ENCODE assay signal across 1 cellular context in genomic region chr20:31711416-31712111, GRCh38.
TF ChIP-seq lines count a peak whose summit lies in the region.

No MANE protein-coding gene starts in this region.

TF ChIP-seq in HepG2, 621 proteins besides CTCF, POLR2A, EP300 and RAD21 (continued from another document):
- TF ChIP-seq MZF1 (CRISPR knock-in tag; IDR thresholded peaks at IDR 0.05; ENCODE audit: borderline replicate concordance) = no peak
- peak; percentile 48; the same call in 1 of the 2 replicates for TF ChIP-seq IRF2 (CRISPR knock-in tag; IDR thresholded peaks at IDR 0.05)
- TF ChIP-seq ZNF883 (CRISPR knock-in tag; IDR thresholded peaks at IDR 0.05; ENCODE audit: not compliant biosample characterization) = no peak
- TF ChIP-seq ZNF580 (CRISPR knock-in tag; IDR thresholded peaks at IDR 0.05; ENCODE audit: borderline replicate concordance, low read depth) = peak; percentile 61; the same call in 1 of the 2 replicates
- TF ChIP-seq ZNF704 (CRISPR knock-in tag; IDR thresholded peaks at IDR 0.05; ENCODE audit: borderline replicate concordance) = no peak
- no peak for TF ChIP-seq ZNF691 (CRISPR knock-in tag; IDR thresholded peaks at IDR 0.05; ENCODE audit: borderline replicate concordance, low read depth)
- TF ChIP-seq YEATS4 (CRISPR knock-in tag; IDR thresholded peaks at IDR 0.05; ENCODE audit: borderline replicate concordance) = 0 out of 2 replicates have a peak, but pooled peaks have one; percentile 12
- no peak for TF ChIP-seq GABPA (IDR thresholded peaks at IDR 0.05; ENCODE audit: low read depth, low read length)
- TF ChIP-seq GABPA (CRISPR knock-in tag; IDR thresholded peaks at IDR 0.05; ENCODE audit: low read depth) = no peak
- no peak for TF ChIP-seq MTF1 (CRISPR knock-in tag; IDR thresholded peaks at IDR 0.05)
- TF ChIP-seq SALL2 (CRISPR knock-in tag; IDR thresholded peaks at IDR 0.05) = 0 out of 2 replicates have a peak, but pooled peaks have one; percentile 12
- TF ChIP-seq FOXO4 (CRISPR knock-in tag; conservative IDR thresholded peaks at IDR 0.05) = no peak
- peak; percentile 56; the same call in 1 of the 2 replicates for TF ChIP-seq SALL1 (CRISPR knock-in tag; IDR thresholded peaks at IDR 0.05)
- TF ChIP-seq U2AF2 (IDR thresholded peaks at IDR 0.05; ENCODE audit: low read depth, low read length) = no peak
- TF ChIP-seq TFDP2 (CRISPR knock-in tag; IDR thresholded peaks at IDR 0.05) = no peak; the same call in 1 of the 2 replicates
- TF ChIP-seq ZNF710 (CRISPR knock-in tag; IDR thresholded peaks at IDR 0.05; ENCODE audit: borderline replicate concordance) = no peak
- peak; percentile 93; the same call in 1 of the 2 replicates for TF ChIP-seq ZNF609 (CRISPR knock-in tag; IDR thresholded peaks at IDR 0.05; ENCODE audit: borderline replicate concordance)
- TF ChIP-seq MYC (CRISPR knock-in tag; IDR thresholded peaks at IDR 0.05; ENCODE audit: borderline replicate concordance) = no peak
- TF ChIP-seq CBX5 (CRISPR knock-in tag; IDR thresholded peaks at IDR 0.05; ENCODE audit: borderline replicate concordance) = peak; percentile 78; the same call in 1 of the 2 replicates
- TF ChIP-seq HDAC1 (CRISPR knock-in tag; IDR thresholded peaks at IDR 0.05) = peak; percentile 43
- TF ChIP-seq ZFP62 (CRISPR knock-in tag; IDR thresholded peaks at IDR 0.05) = no peak
- TF ChIP-seq ZNF232 (CRISPR knock-in tag; IDR thresholded peaks at IDR 0.05; ENCODE audit: borderline replicate concordance) = no peak
- TF ChIP-seq ZNF563 (CRISPR knock-in tag; IDR thresholded peaks at IDR 0.05) = no peak
- no peak for TF ChIP-seq RARG (CRISPR knock-in tag; IDR thresholded peaks at IDR 0.05; ENCODE audit: low read depth)
- TF ChIP-seq ZFAT (CRISPR knock-in tag; conservative IDR thresholded peaks at IDR 0.05) = no peak
- no peak for TF ChIP-seq CCDC6 (CRISPR knock-in tag; IDR thresholded peaks at IDR 0.05)
- no peak for TF ChIP-seq ZNF17 (CRISPR knock-in tag; IDR thresholded peaks at IDR 0.05)
- TF ChIP-seq MAFF (IDR thresholded peaks at IDR 0.05; ENCODE audit: low read depth, low read length) = peak; percentile 96
- TF ChIP-seq ATF3 (CRISPR knock-in tag; IDR thresholded peaks at IDR 0.05) = no peak
- 0 out of 2 replicates have a peak, but pooled peaks have one; percentile 61 for TF ChIP-seq MED13 (CRISPR knock-in tag; IDR thresholded peaks at IDR 0.05)
- TF ChIP-seq MLX (CRISPR knock-in tag; IDR thresholded peaks at IDR 0.05) = no peak; the same call in 1 of the 2 replicates
- no peak for TF ChIP-seq ZNF546 (CRISPR knock-in tag; conservative IDR thresholded peaks at IDR 0.05)
- TF ChIP-seq CREB1 (IDR thresholded peaks at IDR 0.05) = no peak
- peak; percentile 53; the same call in 1 of the 2 replicates for TF ChIP-seq CREB1 (CRISPR knock-in tag; IDR thresholded peaks at IDR 0.05)
- no peak for TF ChIP-seq CREB3 (CRISPR knock-in tag; IDR thresholded peaks at IDR 0.05)
- no peak for TF ChIP-seq BCL3 (CRISPR knock-in tag; IDR thresholded peaks at IDR 0.05)
- no peak; the same call in 1 of the 2 replicates for TF ChIP-seq NCOR1 (IDR thresholded peaks at IDR 0.05; ENCODE audit: borderline replicate concordance, low read length)
- no peak for TF ChIP-seq PRMT3 (CRISPR knock-in tag; IDR thresholded peaks at IDR 0.05; ENCODE audit: borderline replicate concordance, low read depth)
- no peak for TF ChIP-seq CEBPB (IDR thresholded peaks at IDR 0.05; ENCODE audit: borderline replicate concordance, low read depth, low read length)
- TF ChIP-seq ATRX (CRISPR knock-in tag; IDR thresholded peaks at IDR 0.05; ENCODE audit: borderline replicate concordance) = no peak
- no peak for TF ChIP-seq ELF1 (CRISPR knock-in tag; IDR thresholded peaks at IDR 0.05)
- TF ChIP-seq ZNF605 (CRISPR knock-in tag; IDR thresholded peaks at IDR 0.05) = no peak
- no peak for TF ChIP-seq MLLT10 (CRISPR knock-in tag; IDR thresholded peaks at IDR 0.05)
- TF ChIP-seq KDM6A (CRISPR knock-in tag; IDR thresholded peaks at IDR 0.05; ENCODE audit: low read depth) = no peak; the same call in 1 of the 2 replicates
- no peak for TF ChIP-seq POLR2G (IDR thresholded peaks at IDR 0.05; ENCODE audit: low read depth, low read length)
- TF ChIP-seq GATAD2A (CRISPR knock-in tag; IDR thresholded peaks at IDR 0.05) = peak; percentile 96
- peak; percentile 8; the same call in 1 of the 2 replicates for TF ChIP-seq SMC3 (IDR thresholded peaks at IDR 0.05; ENCODE audit: low read length)
- 0 out of 2 replicates have a peak, but pooled peaks have one; percentile 62 for TF ChIP-seq RFXANK (CRISPR knock-in tag; IDR thresholded peaks at IDR 0.05)
- no peak for TF ChIP-seq EED (CRISPR knock-in tag; IDR thresholded peaks at IDR 0.05)
- no peak for TF ChIP-seq NKX3-1 (CRISPR knock-in tag; IDR thresholded peaks at IDR 0.05)
